ENCODE assay signal across 1 cellular context in the genomic region with DNA sequence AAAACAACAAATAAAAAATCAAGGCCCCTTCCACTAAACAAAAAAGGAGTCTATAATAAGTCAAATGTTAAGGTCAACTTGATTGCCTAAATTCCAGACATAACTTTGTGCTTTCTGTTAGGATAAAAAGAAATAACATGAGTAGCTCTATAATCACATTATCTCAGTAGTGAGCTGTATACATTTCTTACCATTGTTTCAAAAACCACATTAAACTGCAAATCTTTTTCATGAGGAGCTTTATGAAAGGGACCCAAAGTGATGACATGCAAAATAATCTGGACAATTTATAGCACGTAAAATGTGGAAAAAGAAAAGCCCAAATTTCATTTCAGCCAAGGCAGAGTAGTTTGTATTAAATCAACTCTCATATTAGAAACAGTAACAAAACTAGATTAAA.
TF ChIP-seq lines count a peak whose summit lies in the region.

No MANE protein-coding gene starts in this region.

TF ChIP-seq in GM12878, 131 proteins besides CTCF, POLR2A, EP300 and RAD21 (continued from another document):
- TF ChIP-seq, protein P1, sequence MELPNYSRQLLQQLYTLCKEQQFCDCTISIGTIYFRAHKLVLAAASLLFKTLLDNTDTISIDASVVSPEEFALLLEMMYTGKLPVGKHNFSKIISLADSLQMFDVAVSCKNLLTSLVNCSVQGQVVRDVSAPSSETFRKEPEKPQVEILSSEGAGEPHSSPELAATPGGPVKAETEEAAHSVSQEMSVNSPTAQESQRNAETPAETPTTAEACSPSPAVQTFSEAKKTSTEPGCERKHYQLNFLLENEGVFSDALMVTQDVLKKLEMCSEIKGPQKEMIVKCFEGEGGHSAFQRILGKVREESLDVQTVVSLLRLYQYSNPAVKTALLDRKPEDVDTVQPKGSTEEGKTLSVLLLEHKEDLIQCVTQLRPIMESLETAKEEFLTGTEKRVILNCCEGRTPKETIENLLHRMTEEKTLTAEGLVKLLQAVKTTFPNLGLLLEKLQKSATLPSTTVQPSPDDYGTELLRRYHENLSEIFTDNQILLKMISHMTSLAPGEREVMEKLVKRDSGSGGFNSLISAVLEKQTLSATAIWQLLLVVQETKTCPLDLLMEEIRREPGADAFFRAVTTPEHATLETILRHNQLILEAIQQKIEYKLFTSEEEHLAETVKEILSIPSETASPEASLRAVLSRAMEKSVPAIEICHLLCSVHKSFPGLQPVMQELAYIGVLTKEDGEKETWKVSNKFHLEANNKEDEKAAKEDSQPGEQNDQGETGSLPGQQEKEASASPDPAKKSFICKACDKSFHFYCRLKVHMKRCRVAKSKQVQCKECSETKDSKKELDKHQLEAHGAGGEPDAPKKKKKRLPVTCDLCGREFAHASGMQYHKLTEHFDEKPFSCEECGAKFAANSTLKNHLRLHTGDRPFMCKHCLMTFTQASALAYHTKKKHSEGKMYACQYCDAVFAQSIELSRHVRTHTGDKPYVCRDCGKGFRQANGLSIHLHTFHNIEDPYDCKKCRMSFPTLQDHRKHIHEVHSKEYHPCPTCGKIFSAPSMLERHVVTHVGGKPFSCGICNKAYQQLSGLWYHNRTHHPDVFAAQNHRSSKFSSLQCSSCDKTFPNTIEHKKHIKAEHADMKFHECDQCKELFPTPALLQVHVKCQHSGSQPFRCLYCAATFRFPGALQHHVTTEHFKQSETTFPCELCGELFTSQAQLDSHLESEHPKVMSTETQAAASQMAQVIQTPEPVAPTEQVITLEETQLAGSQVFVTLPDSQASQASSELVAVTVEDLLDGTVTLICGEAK (IDR thresholded peaks at IDR 0.05; ENCODE audit: borderline replicate concordance), result no peak
- TF ChIP-seq CBX3 (IDR thresholded peaks at IDR 0.05; ENCODE audit: borderline replicate concordance, low read depth) (no peak), YY1 (IDR thresholded peaks at IDR 0.05; ENCODE audit: low read depth, low read length) (no peak), SREBF1 (IDR thresholded peaks at IDR 0.05; ENCODE audit: low read length) (no peak), E4F1 (IDR thresholded peaks at IDR 0.05; ENCODE audit: borderline replicate concordance, partially characterized antibody) (no peak), ZNF622 (IDR thresholded peaks at IDR 0.05) (no peak), REST (IDR thresholded peaks at IDR 0.05; ENCODE audit: low read depth, low read length) (no peak), ZNF217 (IDR thresholded peaks at IDR 0.05) (no peak), HDGF (IDR thresholded peaks at IDR 0.05) (no peak), CBFB (IDR thresholded peaks at IDR 0.05; ENCODE audit: low read depth) (no peak), NKRF (conservative IDR thresholded peaks at IDR 0.05) (no peak), TARDBP (IDR thresholded peaks at IDR 0.05; ENCODE audit: borderline replicate concordance) (no peak), POU2F2 (IDR thresholded peaks at IDR 0.05; ENCODE audit: borderline replicate concordance, low read depth, low read length) (no peak), RELA (IDR thresholded peaks at IDR 0.05; ENCODE audit: borderline replicate concordance, partially characterized antibody) (no peak), POLR2AphosphoS5 (IDR thresholded peaks at IDR 0.05; ENCODE audit: low read length) (no peak), ETV6 (conservative IDR thresholded peaks at IDR 0.05 in 1 of 2, IDR thresholded peaks at IDR 0.05 in 1 of 2; ENCODE audit: borderline replicate concordance in 1 of 2, low read depth in 1 of 2) (no peak)
- TF ChIP-seq, protein P2, sequence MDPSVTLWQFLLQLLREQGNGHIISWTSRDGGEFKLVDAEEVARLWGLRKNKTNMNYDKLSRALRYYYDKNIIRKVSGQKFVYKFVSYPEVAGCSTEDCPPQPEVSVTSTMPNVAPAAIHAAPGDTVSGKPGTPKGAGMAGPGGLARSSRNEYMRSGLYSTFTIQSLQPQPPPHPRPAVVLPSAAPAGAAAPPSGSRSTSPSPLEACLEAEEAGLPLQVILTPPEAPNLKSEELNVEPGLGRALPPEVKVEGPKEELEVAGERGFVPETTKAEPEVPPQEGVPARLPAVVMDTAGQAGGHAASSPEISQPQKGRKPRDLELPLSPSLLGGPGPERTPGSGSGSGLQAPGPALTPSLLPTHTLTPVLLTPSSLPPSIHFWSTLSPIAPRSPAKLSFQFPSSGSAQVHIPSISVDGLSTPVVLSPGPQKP (IDR thresholded peaks at IDR 0.05; ENCODE audit: low read depth, low read length), result no peak
- TF ChIP-seq, protein P3, sequence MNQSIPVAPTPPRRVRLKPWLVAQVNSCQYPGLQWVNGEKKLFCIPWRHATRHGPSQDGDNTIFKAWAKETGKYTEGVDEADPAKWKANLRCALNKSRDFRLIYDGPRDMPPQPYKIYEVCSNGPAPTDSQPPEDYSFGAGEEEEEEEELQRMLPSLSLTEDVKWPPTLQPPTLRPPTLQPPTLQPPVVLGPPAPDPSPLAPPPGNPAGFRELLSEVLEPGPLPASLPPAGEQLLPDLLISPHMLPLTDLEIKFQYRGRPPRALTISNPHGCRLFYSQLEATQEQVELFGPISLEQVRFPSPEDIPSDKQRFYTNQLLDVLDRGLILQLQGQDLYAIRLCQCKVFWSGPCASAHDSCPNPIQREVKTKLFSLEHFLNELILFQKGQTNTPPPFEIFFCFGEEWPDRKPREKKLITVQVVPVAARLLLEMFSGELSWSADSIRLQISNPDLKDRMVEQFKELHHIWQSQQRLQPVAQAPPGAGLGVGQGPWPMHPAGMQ (IDR thresholded peaks at IDR 0.05; ENCODE audit: borderline replicate concordance), result no peak
TF ChIP-seq in GM12878: peak in this region for 0.
